ENCODE assay signal across 8 cellular contexts in genomic region chr19:38049105-38049649, GRCh38.
DNase-seq lines count a peak whose midpoint lies in the region; ATAC-seq and TF ChIP-seq lines count a peak whose summit lies in the region.

No MANE protein-coding gene starts in this region.

- peaks cover 5% of the 10 kb centered on the region; the same call in 1 of the 2 replicates for H3K4me1 ChIP-seq in H9 (ENCODE audit: insufficient read depth, low read length)

- peak overlapping the region; percentile 96 for H3K27ac Mint-ChIP-seq in activated naive CD8-positive, alpha-beta T cell treated with anti-CD3 and anti-CD28 coated beads, Interleukin-2, amount 50 U/mL, for 24 hours
- no peak overlapping the region; a peak in 2 of 7 replicates for H3K27ac Mint-ChIP-seq in H9

- H3K36me3 Mint-ChIP-seq in activated naive CD8-positive, alpha-beta T cell treated with anti-CD3 and anti-CD28 coated beads, Interleukin-2, amount 50 U/mL, for 24 hours (ENCODE audit: low read depth) = peaks cover 1% of the 10 kb centered on the region
- peaks cover 4 to 9% (median 6%) of the 10 kb centered on the region in 3 experiments for H3K36me3 Mint-ChIP-seq in H9 (ENCODE audit: insufficient read depth in 1 of 3, low read depth in 3 of 3)

- no peak overlapping the region for H4K8ac ChIP-seq in H9 (replicated peaks; ENCODE audit: insufficient read length, low read depth, low read length)

- H3K79me1 ChIP-seq in H9 (ENCODE audit: insufficient read depth, low read depth, low read length, poor library complexity, severe bottlenecking) = no peaks in the 10 kb centered on the region

- H3T11ph ChIP-seq in H9 (ENCODE audit: low read length) = no peak overlapping the region

- no peak overlapping the region for H3K18ac ChIP-seq in H9 (ENCODE audit: insufficient read length, low read depth, low read length)

- no peak overlapping the region for H2BK15ac ChIP-seq in H9 (ENCODE audit: low read depth, low read length)

- no peak overlapping the region for H2BK5ac ChIP-seq in H9 (ENCODE audit: insufficient read length, low read length)

- no peaks in the 10 kb centered on the region for H3K9me3 Mint-ChIP-seq in activated naive CD8-positive, alpha-beta T cell treated with anti-CD3 and anti-CD28 coated beads, Interleukin-2, amount 50 U/mL, for 24 hours
- peaks cover 3 to 4% of the 10 kb centered on the region in 2 experiments; a peak in 2 of 5 replicates for H3K9me3 Mint-ChIP-seq in H9

- H3K23me2 ChIP-seq in H9 (ENCODE audit: insufficient read length, low read depth, low read length, poor library complexity, severe bottlenecking) = peaks cover 3% of the 10 kb centered on the region

- H3K27ac ChIP-seq in H9 (ENCODE audit: insufficient read length, low read depth, low read length) = no peak overlapping the region

- peak; percentile 38 for ATAC-seq in GM18873 (IDR thresholded peaks at IDR 0.05; ENCODE audit: low FRiP score, unreplicated experiment)
- ATAC-seq in HG02973 (IDR thresholded peaks at IDR 0.05; ENCODE audit: unreplicated experiment) = peak; percentile 42
- ATAC-seq in activated naive CD8-positive, alpha-beta T cell treated with anti-CD3 and anti-CD28 coated beads, Interleukin-2, amount 50 U/mL, for 24 hours = peak; percentile 86

- H2AK5ac ChIP-seq in H9 (ENCODE audit: insufficient read length, low read length) = no peak overlapping the region

- peak overlapping the region; percentile 78 for H3K4me3 Mint-ChIP-seq in activated naive CD8-positive, alpha-beta T cell treated with anti-CD3 and anti-CD28 coated beads, Interleukin-2, amount 50 U/mL, for 24 hours
- H3K4me3 Mint-ChIP-seq in H9 = no peak overlapping the region

- H3K23ac ChIP-seq in H9 (ENCODE audit: insufficient read length, low read depth, low read length) = no peak overlapping the region

- H3K4me1 Mint-ChIP-seq in activated naive CD8-positive, alpha-beta T cell treated with anti-CD3 and anti-CD28 coated beads, Interleukin-2, amount 50 U/mL, for 24 hours = peaks cover 58% of the 10 kb centered on the region
- H3K4me1 Mint-ChIP-seq in H9 = peaks cover 41 to 50% of the 10 kb centered on the region in 2 experiments

- no peaks in the 10 kb centered on the region for H3K9me3 ChIP-seq in H9 (ENCODE audit: control insufficient read depth, low read depth, low read length)

- no peak overlapping the region for H3K14ac ChIP-seq in H9 (ENCODE audit: insufficient read depth, low read length)

- H2BK120ac ChIP-seq in H9 (ENCODE audit: low read depth, low read length, poor library complexity, severe bottlenecking) = no peak overlapping the region

- H2BK20ac ChIP-seq in H9 (ENCODE audit: low read depth, low read length, poor library complexity, severe bottlenecking) = no peak overlapping the region

- no peak overlapping the region for H3K9ac ChIP-seq in H9 (ENCODE audit: extremely low read depth, insufficient read length, low read length)

- H4K20me1 ChIP-seq in H9 (ENCODE audit: control insufficient read depth, insufficient read depth, insufficient read length) = no peaks in the 10 kb centered on the region

- H4K5ac ChIP-seq in H9 (ENCODE audit: insufficient read length, low read depth, low read length) = no peak overlapping the region

- TF ChIP-seq CTCF in H9 (conservative IDR thresholded peaks at IDR 0.05) = no peak

- no peak overlapping the region for H2AFZ ChIP-seq in H9 (ENCODE audit: low read length)

- no peak overlapping the region for H3K56ac ChIP-seq in H9 (ENCODE audit: insufficient read length, low read depth, low read length)

- H3K27me3 ChIP-seq in H9 (ENCODE audit: insufficient read depth, low read length) = no peaks in the 10 kb centered on the region

- WGBS in H9 (ENCODE audit: extremely low coverage, insufficient read length, low lambda C conversion rate) = no CpG with 5 or more reads among the region's 10 CpGs

- no peaks in the 10 kb centered on the region; the same call in 1 of the 2 replicates for H3K79me2 ChIP-seq in H9 (ENCODE audit: insufficient read depth, low read length)

- peak; percentile 76 for DNase-seq in SKM-1 (lab: John Stamatoyannopoulos, UW; ENCODE audit: unreplicated experiment)
- DNase-seq in activated naive CD8-positive, alpha-beta T cell treated with anti-CD3 and anti-CD28 coated beads, Interleukin-2, amount 50 U/mL, for 24 hours = peak; percentile 57
- DNase-seq in stimulated activated CD4-positive, alpha-beta T cell treated with anti-CD3 and anti-CD28 coated beads, TNF-alpha, amount 100 ng/mL, for 24 hours (ENCODE audit: low read depth in 3 of 3) = peak in 2 of 3 experiments; percentile 29 to 42
- DNase-seq in dedifferentiated amniotic fluid mesenchymal stem cell (ENCODE audit: extremely low spot score) = no peak
- DNase-seq in H9 = no peak
- DNase-seq in NCI-H1694 (lab: John Stamatoyannopoulos, UW) = no peak

- H3K4ac ChIP-seq in H9 (ENCODE audit: low read depth, low read length) = no peak overlapping the region

- no peak overlapping the region for H4K91ac ChIP-seq in H9 (ENCODE audit: insufficient read length, low read depth, low read length)

- H2BK12ac ChIP-seq in H9 (ENCODE audit: insufficient read length, low read depth, low read length) = no peak overlapping the region

- H3K4me2 ChIP-seq in H9 (ENCODE audit: insufficient read depth, insufficient read length, low read length) = no peak overlapping the region

- no peaks in the 10 kb centered on the region for H3K27me3 Mint-ChIP-seq in activated naive CD8-positive, alpha-beta T cell treated with anti-CD3 and anti-CD28 coated beads, Interleukin-2, amount 50 U/mL, for 24 hours
- no peaks in the 10 kb centered on the region; the same call in none of the 2 replicates for H3K27me3 Mint-ChIP-seq in H9 (ENCODE audit: low read depth)

Comparison
In these comparisons a context has a peak if more than half of its experiments do, and no peak if none do; other contexts are left out.
1. DNase-seq: peak in SKM-1 (single experiment), activated naive CD8-positive, alpha-beta T cell treated with anti-CD3 and anti-CD28 coated beads, Interleukin-2, amount 50 U/mL, for 24 hours (single experiment) and stimulated activated CD4-positive, alpha-beta T cell treated with anti-CD3 and anti-CD28 coated beads, TNF-alpha, amount 100 ng/mL, for 24 hours (2 of 3); none in dedifferentiated amniotic fluid mesenchymal stem cell (single experiment), H9 (single experiment) and NCI-H1694 (single experiment).
2. Peak in every context shown above with its lines, with median percentiles within 50 percentile points of each other: ATAC-seq.